In the genomic region with DNA sequence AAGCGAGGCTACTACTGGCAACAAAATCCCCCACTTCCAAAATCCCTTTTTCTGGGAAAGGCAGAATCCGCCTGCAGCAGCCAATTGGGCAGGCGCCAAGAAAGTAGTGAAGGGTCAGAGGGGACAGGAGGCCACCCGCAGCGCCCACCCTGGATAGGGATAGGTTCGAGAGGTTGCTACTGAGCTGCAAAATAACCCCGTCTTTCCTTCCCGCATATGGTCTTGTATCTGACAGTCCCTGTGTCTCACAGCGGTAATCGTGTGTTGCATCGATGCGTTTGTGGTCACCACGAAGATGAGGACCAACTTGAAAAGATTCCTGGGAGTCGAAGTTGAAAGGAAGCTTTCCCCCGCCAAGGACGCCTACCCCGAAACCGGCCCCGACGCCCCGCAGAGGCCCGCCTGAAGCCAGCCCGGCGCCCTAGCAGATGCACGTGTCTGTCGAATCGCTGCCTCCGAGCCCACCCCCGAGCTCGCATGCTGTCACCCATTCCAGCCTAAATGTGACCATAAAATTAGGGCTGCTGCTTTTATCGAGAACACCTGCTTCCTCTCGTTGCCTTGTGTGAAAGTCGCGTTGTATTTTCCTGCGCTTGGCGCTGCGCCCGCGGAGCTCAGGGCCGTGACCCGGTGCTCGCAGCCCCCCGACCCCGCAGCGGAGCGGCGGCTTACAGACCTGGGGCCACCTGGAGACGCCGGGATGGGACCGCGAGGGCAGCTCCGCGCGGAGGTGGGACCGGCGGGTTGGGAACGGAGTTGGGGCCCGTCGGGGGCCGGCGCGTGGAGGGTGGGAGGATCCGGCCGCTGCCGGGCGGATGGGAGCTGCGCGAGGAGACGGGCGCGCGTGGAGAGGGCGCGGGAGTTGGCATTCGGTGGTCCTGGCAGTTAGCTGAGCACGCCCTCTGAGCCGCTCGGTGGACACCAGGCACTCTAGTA, we compare ENCODE assay signal across 9 cellular contexts. TPM values are rescaled to one million over a fixed set of nuclear protein-coding genes. Genes with fewer than 3 reads are reported as not detected.
DNase-seq lines count a peak whose midpoint lies in the region; ATAC-seq and TF ChIP-seq lines count a peak whose summit lies in the region.
"Had no signal": no experiment of that assay in that cellular context is flagged by ENCODE, and none has a peak within 500 bp of the region (broad histone marks: within the 10 kb centered on the region; RNA-seq: fewer than 3 reads in every experiment).

Gene CMTM2, plus strand, starts transcription at position 868 of the 936 bp plus-strand sequence. CDS start 145 bp downstream, outside the sequence.

- CTCF ChIA-PET in activated CD8-positive, alpha-beta T cell treated with anti-CD3 and anti-CD28 coated beads for 36 hours (lab: Charles Lee): interaction anchor here (0.9 to 3.9 kb wide), 8 partner anchors 9 to 221 kb away, joined by 3 to 26 read pairs (median 6); partner anchors contain the start of genes CKLF and TK2

- TF ChIP-seq CTCF in GM13977 (IDR thresholded peaks at IDR 0.05; ENCODE audit: extremely low read depth, insufficient read depth, missing control alignments): no peak
- TF ChIP-seq CTCF in activated CD8-positive, alpha-beta T cell treated with anti-CD3 and anti-CD28 coated beads for 36 hours (IDR thresholded peaks at IDR 0.05): no peak
- TF ChIP-seq CTCF in left ventricle myocardium inferior (IDR thresholded peaks at IDR 0.05; ENCODE audit: borderline replicate concordance): no peak

- peak within 1 kb of the TSS; percentile 72 for H3K4me2 ChIP-seq in skeletal muscle satellite cell (ENCODE audit: low read length)

- peaks cover 34% of the 10 kb centered on the region for H3K27me3 Mint-ChIP-seq in activated CD8-positive, alpha-beta T cell treated with anti-CD3 and anti-CD28 coated beads for 36 hours

- H3K9ac ChIP-seq in skeletal muscle satellite cell (ENCODE audit: low read depth, low read length): no peak within 1 kb of the TSS

- H3K27me3 ChIP-seq in left ventricle myocardium inferior (ENCODE audit: low read depth) (peaks cover 29% of the 10 kb centered on the region), skeletal muscle satellite cell (ENCODE audit: control insufficient read depth, insufficient read depth, low read length) (peaks cover 16% of the 10 kb centered on the region)

- POLR2A ChIA-PET in activated CD8-positive, alpha-beta T cell treated with anti-CD3 and anti-CD28 coated beads for 36 hours (lab: Charles Lee): interaction anchor here (0.6 to 3.7 kb wide), 8 partner anchors 8 to 34 kb away, joined by 3 to 19 read pairs (median 5); partner anchors contain the start of gene CKLF

- in situ Hi-C loops in GM13977 (cut with MboI; ENCODE audit: low pct_unique_long_range_greater_than_20kb, low sequenced_read_pairs, unreplicated experiment): loop anchor here (25.0 kb wide), 1 partner anchor 167 kb away; no protein-coding TSS in a partner anchor

- intact Hi-C loops in activated CD8-positive, alpha-beta T cell treated with anti-CD3 and anti-CD28 coated beads for 36 hours (cut with micrococcal nuclease): no loop called here
- intact Hi-C loops in left ventricle myocardium inferior (cut with micrococcal nuclease): no loop called here

- peaks cover 2% of the 10 kb centered on the region for H3K36me3 Mint-ChIP-seq in activated CD8-positive, alpha-beta T cell treated with anti-CD3 and anti-CD28 coated beads for 36 hours (ENCODE audit: low read depth)

- peak within 1 kb of the TSS; percentile 54 for H3K4me3 Mint-ChIP-seq in activated CD8-positive, alpha-beta T cell treated with anti-CD3 and anti-CD28 coated beads for 36 hours

- H3K27ac Mint-ChIP-seq in activated CD8-positive, alpha-beta T cell treated with anti-CD3 and anti-CD28 coated beads for 36 hours: no peak within 1 kb of the TSS

- no peaks in the 10 kb centered on the region for H3K9me3 ChIP-seq in left ventricle myocardium inferior (replicated peaks)
- no peaks in the 10 kb centered on the region for H3K9me3 ChIP-seq in skeletal muscle satellite cell (replicated peaks; ENCODE audit: low read length)

- DNase-seq in GM13977 (ENCODE audit: low spot score): peak; percentile 29
- DNase-seq in activated CD8-positive, alpha-beta T cell treated with anti-CD3 and anti-CD28 coated beads for 36 hours: peak; percentile 38
- DNase-seq in left ventricle myocardium inferior: no peak
- no peak for DNase-seq in NCI-H2196 treated with DMSO at 0.1 percent for 48 hours (lab: John Stamatoyannopoulos, UW; ENCODE audit: unreplicated experiment)
- no peak for DNase-seq in SW 1271 (lab: John Stamatoyannopoulos, UW)
- no peak for DNase-seq in cerebellar nuclear complex (lab: John Stamatoyannopoulos, UW)
- no peak for DNase-seq in NCI-H345 treated with DMSO at 0.1 percent for 48 hours (lab: John Stamatoyannopoulos, UW; ENCODE audit: unreplicated experiment)

- H3K4me1 Mint-ChIP-seq in activated CD8-positive, alpha-beta T cell treated with anti-CD3 and anti-CD28 coated beads for 36 hours (ENCODE audit: low read depth): peaks cover 23% of the 10 kb centered on the region

- H3K27ac ChIP-seq in left ventricle myocardium inferior (replicated peaks): no peak within 1 kb of the TSS

- H3K36me3 ChIP-seq in left ventricle myocardium inferior (no peaks in the 10 kb centered on the region), skeletal muscle satellite cell (ENCODE audit: insufficient read depth, low read length) (no peaks in the 10 kb centered on the region)

- H3K4me3 ChIP-seq in left ventricle myocardium inferior (peak within 1 kb of the TSS; percentile 59), skeletal muscle satellite cell (ENCODE audit: low read length) (peak within 1 kb of the TSS; percentile 54)

- peak; percentile 68 for ATAC-seq in activated CD8-positive, alpha-beta T cell treated with anti-CD3 and anti-CD28 coated beads for 36 hours

- H3K9me3 Mint-ChIP-seq in activated CD8-positive, alpha-beta T cell treated with anti-CD3 and anti-CD28 coated beads for 36 hours: no peaks in the 10 kb centered on the region

- H3K4me1 ChIP-seq in left ventricle myocardium inferior (peaks cover 26% of the 10 kb centered on the region), skeletal muscle satellite cell (ENCODE audit: control insufficient read depth, insufficient read depth, low read length) (peaks cover 35% of the 10 kb centered on the region)

RNA-seq across cellular contexts. Expression of gene CMTM2, which starts in this region (rescaled TPM):
- under 1 TPM in 1 of 2 experiments, not detected in 1; 0.29 TPM for total RNA-seq in activated CD8-positive, alpha-beta T cell treated with anti-CD3 and anti-CD28 coated beads for 36 hours
- total RNA-seq in left ventricle myocardium inferior: not detected
- total RNA-seq in skeletal muscle satellite cell (2012; rRNA removed): not detected in 2 replicates
- total RNA-seq: glomerular endothelial cell had no signal

Comparison
In these comparisons a context has a peak if more than half of its experiments do, and no peak if none do; other contexts are left out.
1. Peak in DNase-seq and ATAC-seq in activated CD8-positive, alpha-beta T cell treated with anti-CD3 and anti-CD28 coated beads for 36 hours; RNA of the gene not detected or under 1 TPM.